23 cellular contexts compared by ENCODE assay signal in genomic region chr7:87202705-87203104, GRCh38. TPM values are rescaled to one million over a fixed set of nuclear protein-coding genes. Genes with fewer than 3 reads are reported as not detected.
A peak's percentile ranks its signal among the peaks of the same experiment; 100 is the strongest.
DNase-seq lines count a peak whose midpoint lies in the region; ATAC-seq and FAIRE-seq lines count a peak whose summit lies in the region.
"Had no signal": no experiment of that assay in that cellular context is flagged by ENCODE, and none has a peak within 500 bp of the region (broad histone marks: within the 10 kb centered on the region; RNA-seq: fewer than 3 reads in every experiment).

No MANE protein-coding gene starts in this region.

- no peak overlapping the region for H3K4me3 ChIP-seq in naive thymus-derived CD4-positive, alpha-beta T cell (ENCODE audit: low read length)
- H3K4me3 ChIP-seq: BLaER1 treated with 17β-estradiol and CSF1 and Interleukin-3, amounts not matched to agents 10 nM and 100 nM; gastrocnemius medialis; K562 had no signal

- H3K9me3 ChIP-seq in naive thymus-derived CD4-positive, alpha-beta T cell (ENCODE audit: control insufficient read depth in 2 of 3, low read length in 3 of 3): peaks cover 0 to 24% (median 0%) of the 10 kb centered on the region in 3 experiments
- H3K9me3 ChIP-seq: neutrophil had no signal

- peaks cover 33% of the 10 kb centered on the region for H3K9me3 Mint-ChIP-seq in activated T-cell treated with anti-CD3 and anti-CD28 coated beads, Interleukin-2, amount 50 U/mL, for 24 hours
- H3K9me3 Mint-ChIP-seq in naive thymus-derived CD4-positive, alpha-beta T cell: peaks cover 7 to 31% (median 22%) of the 10 kb centered on the region in 11 donors

- H3K36me3 ChIP-seq in naive thymus-derived CD4-positive, alpha-beta T cell (ENCODE audit: control insufficient read depth in 2 of 3, insufficient read depth in 3 of 3, low read length in 3 of 3): peaks cover 0 to 23% (median 0%) of the 10 kb centered on the region in 3 experiments

- CTCF ChIA-PET in naive thymus-derived CD4-positive, alpha-beta T cell (lab: Charles Lee): interaction anchor here (0.8 to 0.9 kb wide), 2 partner anchors 12 to 27 kb away, joined by 3 read pairs; no protein-coding TSS in a partner anchor

- no peak for FAIRE-seq in urothelium cell line (lab: Jason Lieb, UNC)
- FAIRE-seq: bronchial epithelial cell, K562 had no signal

- intact Hi-C loops in naive thymus-derived CD4-positive, alpha-beta T cell (cut with micrococcal nuclease): no loop called here

- H3K27me3 Mint-ChIP-seq in activated T-cell treated with anti-CD3 and anti-CD28 coated beads, Interleukin-2, amount 50 U/mL, for 24 hours: no peaks in the 10 kb centered on the region
- no peaks in the 10 kb centered on the region for H3K27me3 Mint-ChIP-seq in naive thymus-derived CD4-positive, alpha-beta T cell

- peaks cover 97% of the 10 kb centered on the region for H3K36me3 Mint-ChIP-seq in activated T-cell treated with anti-CD3 and anti-CD28 coated beads, Interleukin-2, amount 50 U/mL, for 24 hours (ENCODE audit: low read depth)
- H3K36me3 Mint-ChIP-seq in naive thymus-derived CD4-positive, alpha-beta T cell: peaks cover 23 to 78% (median 63%) of the 10 kb centered on the region in 5 donors

- H3K4me3 Mint-ChIP-seq in activated T-cell treated with anti-CD3 and anti-CD28 coated beads, Interleukin-2, amount 50 U/mL, for 24 hours: no peak overlapping the region
- peak overlapping the region in 5 of 10 donors; percentile 8 to 69 (median 49) for H3K4me3 Mint-ChIP-seq in naive thymus-derived CD4-positive, alpha-beta T cell
- H3K4me3 Mint-ChIP-seq: stimulated activated effector memory CD8-positive, alpha-beta T cell treated with anti-CD3 and anti-CD28 coated beads, Interleukin-12 subunit alpha, Interleukin-12 subunit beta, amount 100 ng/mL, for 72 hours had no signal

- H3K27ac ChIP-seq in naive thymus-derived CD4-positive, alpha-beta T cell (ENCODE audit: low read depth, low read length): peak overlapping the region; percentile 37
- H3K27ac ChIP-seq: BLaER1 treated with 17β-estradiol and CSF1 and Interleukin-3, amounts not matched to agents 10 nM and 100 nM; gastrocnemius medialis; neutrophil had no signal

- ATAC-seq in GM19463 (IDR thresholded peaks at IDR 0.05; ENCODE audit: unreplicated experiment): peak; percentile 35
- peak; percentile 55 for ATAC-seq in HG03520 (IDR thresholded peaks at IDR 0.05; ENCODE audit: unreplicated experiment)
- no peak for ATAC-seq in naive thymus-derived CD4-positive, alpha-beta T cell
- ATAC-seq: gastrocnemius medialis; K562; stimulated activated effector memory CD8-positive, alpha-beta T cell treated with anti-CD3 and anti-CD28 coated beads, Interleukin-12 subunit alpha, Interleukin-12 subunit beta, amount 100 ng/mL, for 72 hours had no signal

- H3K27ac Mint-ChIP-seq in activated T-cell treated with anti-CD3 and anti-CD28 coated beads, Interleukin-2, amount 50 U/mL, for 24 hours: peak overlapping the region; percentile 67
- H3K27ac Mint-ChIP-seq in naive thymus-derived CD4-positive, alpha-beta T cell: peak overlapping the region in 8 of 9 donors; percentile 7 to 86 (median 60)

- H3K4me1 ChIP-seq in naive thymus-derived CD4-positive, alpha-beta T cell (ENCODE audit: control insufficient read depth in 2 of 2, insufficient read depth in 2 of 2, low read length in 2 of 2): peaks cover 0 to 40% of the 10 kb centered on the region in 2 donors

- peaks cover 73% of the 10 kb centered on the region for H3K4me1 Mint-ChIP-seq in activated T-cell treated with anti-CD3 and anti-CD28 coated beads, Interleukin-2, amount 50 U/mL, for 24 hours (ENCODE audit: low read depth)
- H3K4me1 Mint-ChIP-seq in naive thymus-derived CD4-positive, alpha-beta T cell: peaks cover 32 to 81% (median 70%) of the 10 kb centered on the region in 7 donors

- POLR2A ChIA-PET in naive thymus-derived CD4-positive, alpha-beta T cell (lab: Charles Lee): interaction anchor here (0.7 to 4.1 kb wide), 4 partner anchors 11 to 169 kb away, joined by 5 to 25 read pairs (median 14); partner anchors contain the start of genes DMTF1 and TMEM243

- no peak for DNase-seq in activated T-cell treated with anti-CD3 and anti-CD28 coated beads, Interleukin-2, amount 50 U/mL, for 24 hours
- DNase-seq in activated T-cell treated with anti-CD3 and anti-CD28 coated beads for 4 hours (no peak), urothelium cell line (ENCODE audit: low spot score) (no peak), NCI-H2029 (lab: John Stamatoyannopoulos, UW) (no peak), T-helper 1 cell (no peak)
- DNase-seq in naive thymus-derived CD4-positive, alpha-beta T cell: no peak
- DNase-seq: activated CD4-positive, alpha-beta T cell treated with anti-CD3 and anti-CD28 coated beads, Interleukin-2, amount 50 U/mL, for 1 hour; activated T-cell treated with anti-CD3 and anti-CD28 coated beads, Interleukin-2, amount 50 U/mL, for 1 hour; dermis blood vessel endothelial cell; DMS153; erythroblast; gastrocnemius medialis; GF-D8; midbrain; NCI-H1930; SK-N-SH had no signal

- H3K27me3 ChIP-seq in naive thymus-derived CD4-positive, alpha-beta T cell (ENCODE audit: control insufficient read depth in 2 of 2, insufficient read depth in 2 of 2, low read length in 2 of 2): no peaks in the 10 kb centered on the region
- H3K27me3 ChIP-seq: BLaER1 treated with 17β-estradiol and CSF1 and Interleukin-3, amounts not matched to agents 10 nM and 100 nM; gastrocnemius medialis; neutrophil had no signal

RNA-seq across cellular contexts. Expression of gene TMEM243, which starts 16.8 kb away (rescaled TPM):
- total RNA-seq in naive thymus-derived CD4-positive, alpha-beta T cell: 100 to 1,000 TPM in 4 of 5 experiments, 10 to 100 TPM in 1; 50.0 to 153 (median 125) TPM
- 100 to 1,000 TPM in 1 of 2 donors, 10 to 100 TPM in 1; 81.3 to 111 TPM for polyA plus RNA-seq in naive thymus-derived CD4-positive, alpha-beta T cell

RNA-seq across cellular contexts. Expression of gene DMTF1, which starts 50.5 kb away (rescaled TPM):
- 100 to 1,000 TPM; 118 to 159 (median 131) TPM for total RNA-seq in naive thymus-derived CD4-positive, alpha-beta T cell
- polyA plus RNA-seq in naive thymus-derived CD4-positive, alpha-beta T cell: 10 to 100 TPM; 33.9 to 36.2 TPM
